8 cellular contexts compared by ENCODE assay signal in the genomic region with DNA sequence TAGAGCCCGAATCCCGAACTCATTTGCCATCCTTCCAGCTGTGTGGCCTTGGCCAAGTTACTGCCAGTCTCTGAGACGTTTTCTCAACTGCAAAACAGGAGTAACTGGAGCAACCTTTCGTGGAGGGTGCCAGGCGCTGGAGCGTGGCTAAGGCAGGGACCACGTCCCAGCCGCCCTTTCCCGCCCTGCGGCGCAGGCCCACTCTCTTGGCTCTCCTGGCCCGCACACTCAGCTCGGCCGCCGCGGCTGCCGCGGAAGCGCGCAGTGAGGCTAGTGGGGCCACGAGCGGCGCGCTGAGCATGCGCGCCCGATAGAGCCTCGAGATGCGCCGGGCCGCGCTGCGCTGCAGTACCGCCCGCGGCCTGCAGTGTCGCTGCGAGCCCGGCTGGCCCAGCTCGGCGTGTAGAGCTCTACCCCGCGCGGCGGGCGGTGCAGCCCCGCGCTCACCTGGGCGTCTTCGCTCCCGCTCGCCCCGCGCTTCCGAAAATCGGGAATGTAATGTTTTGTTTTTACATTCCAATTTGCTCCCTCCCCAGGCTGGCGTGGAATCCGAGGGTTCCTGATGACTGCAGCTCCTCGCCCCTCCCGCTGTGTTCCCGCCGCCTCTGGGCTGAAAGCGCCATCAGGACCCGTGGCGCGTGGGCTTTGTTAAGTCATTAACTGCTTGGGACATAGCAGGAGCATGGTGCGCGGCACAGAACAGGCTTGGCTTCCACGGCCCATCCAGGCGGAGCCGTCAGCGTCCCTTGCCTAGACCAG. TPM values are rescaled to one million over a fixed set of nuclear protein-coding genes. Genes with fewer than 3 reads are reported as not detected.
DNase-seq lines count a peak whose midpoint lies in the region; ATAC-seq lines count a peak whose summit lies in the region.

No MANE protein-coding gene starts in this region.

- H3K36me3 ChIP-seq in duodenal mucosa (ENCODE audit: control insufficient read depth in 1 of 2, insufficient read depth in 2 of 2, low read length in 2 of 2) = no peaks in the 10 kb centered on the region

- H3K27ac ChIP-seq in duodenal mucosa (ENCODE audit: low read depth, low read length) = no peak overlapping the region

- peaks cover 7 to 19% of the 10 kb centered on the region in 2 donors for H3K27me3 ChIP-seq in duodenal mucosa (ENCODE audit: control insufficient read depth in 1 of 2, insufficient read depth in 2 of 2, low read length in 2 of 2)

- peak; percentile 69 for DNase-seq in Daoy (ENCODE audit: low read depth)
- peak; percentile 72 for DNase-seq in KBM-7
- DNase-seq in activated CD4-positive, alpha-beta T cell treated with anti-CD3 and anti-CD28 coated beads, Interleukin-2, amount 50 U/mL, for 1 hour = peak; percentile 69
- DNase-seq in medulla oblongata (ENCODE audit: extremely low spot score) = peak; percentile 32
- DNase-seq in stimulated activated CD8-positive, alpha-beta memory T cell treated with anti-CD3 and anti-CD28 coated beads, Interleukin-15, amount 100 ng/mL, for 48 hours (ENCODE audit: low read depth in 2 of 2) = peak; percentile 65 to 67
- no peak for DNase-seq in NCI-H1694 (lab: John Stamatoyannopoulos, UW)

- in situ Hi-C loops in KBM-7 (cut with MboI; ENCODE audit: low pct_unique_long_range_greater_than_20kb, low sequenced_read_pairs) = no loop called here

- H3K9ac ChIP-seq in duodenal mucosa (ENCODE audit: low read depth in 1 of 2, low read length in 2 of 2) = no peak overlapping the region

- H3K4me1 ChIP-seq in duodenal mucosa (ENCODE audit: control insufficient read depth in 1 of 2, insufficient read depth in 2 of 2, low read length in 2 of 2) = peaks cover 12% of the 10 kb centered on the region in 2 donors

- peak overlapping the region; percentile 55 to 58 for H3K4me3 ChIP-seq in duodenal mucosa (ENCODE audit: low read depth in 1 of 2, low read length in 2 of 2)

- peak; percentile 58 for ATAC-seq in GM21529 (IDR thresholded peaks at IDR 0.05; ENCODE audit: unreplicated experiment)

- no peaks in the 10 kb centered on the region for H3K9me3 ChIP-seq in duodenal mucosa (ENCODE audit: control insufficient read depth in 1 of 2, low read length in 2 of 2)

RNA-seq across cellular contexts. Expression of a gene that starts 4.0 kb away (rescaled TPM):
- total RNA-seq in Daoy (2014; rRNA removed; shearing (Covaris generic)) = 18.0 and 18.5 TPM in 2 replicates
